ENCODE assay signal across 19 cellular contexts in genomic region chr9:89538874-89539273, GRCh38. TPM values are rescaled to one million over a fixed set of nuclear protein-coding genes. Genes with fewer than 3 reads are reported as not detected.
DNase-seq lines count a peak whose midpoint lies in the region; ATAC-seq and TF ChIP-seq lines count a peak whose summit lies in the region.
"Had no signal": no experiment of that assay in that cellular context is flagged by ENCODE, and none has a peak within 500 bp of the region (broad histone marks: within the 10 kb centered on the region; RNA-seq: fewer than 3 reads in every experiment).

No MANE protein-coding gene starts in this region.

- H3K9me3 ChIP-seq in CD4-positive, alpha-beta memory T cell (ENCODE audit: control insufficient read depth in 1 of 2, low read length in 2 of 2): no peaks in the 10 kb centered on the region
- no peaks in the 10 kb centered on the region for H3K9me3 ChIP-seq in tibial nerve
- H3K9me3 ChIP-seq: HAP-1, heart left ventricle, uterus had no signal

- peaks cover 72% of the 10 kb centered on the region for H3K4me1 ChIP-seq in CD4-positive, alpha-beta memory T cell (ENCODE audit: insufficient read depth, low read length)
- H3K4me1 ChIP-seq in tibial nerve: peaks cover 0 to under 1% (median 0%) of the 10 kb centered on the region in 4 donors
- H3K4me1 ChIP-seq: HAP-1, uterus had no signal

- H3K27me3 Mint-ChIP-seq in CD4-positive, alpha-beta memory T cell: no peaks in the 10 kb centered on the region
- H3K27me3 Mint-ChIP-seq in activated naive CD8-positive, alpha-beta T cell treated with anti-CD3 and anti-CD28 coated beads, Interleukin-2, amount 50 U/mL, for 24 hours: no peaks in the 10 kb centered on the region
- H3K27me3 Mint-ChIP-seq: B cell had no signal

- H3K36me3 ChIP-seq in CD4-positive, alpha-beta memory T cell (ENCODE audit: insufficient read depth, low read length): no peaks in the 10 kb centered on the region
- H3K36me3 ChIP-seq in tibial nerve: no peaks in the 10 kb centered on the region
- H3K36me3 ChIP-seq: HAP-1, heart left ventricle, uterus had no signal

- TF ChIP-seq POLR2A in tibial nerve (IDR thresholded peaks at IDR 0.05): no peak

- H3K36me3 Mint-ChIP-seq in CD4-positive, alpha-beta memory T cell: no peaks in the 10 kb centered on the region
- peaks cover 3% of the 10 kb centered on the region for H3K36me3 Mint-ChIP-seq in activated naive CD8-positive, alpha-beta T cell treated with anti-CD3 and anti-CD28 coated beads, Interleukin-2, amount 50 U/mL, for 24 hours (ENCODE audit: low read depth)
- H3K36me3 Mint-ChIP-seq: brain had no signal

- H3K27me3 ChIP-seq in CD4-positive, alpha-beta memory T cell (ENCODE audit: insufficient read depth, low read length): no peaks in the 10 kb centered on the region
- no peaks in the 10 kb centered on the region for H3K27me3 ChIP-seq in tibial nerve
- H3K27me3 ChIP-seq: heart left ventricle, uterus had no signal

- no peak for TF ChIP-seq EP300 in tibial nerve (IDR thresholded peaks at IDR 0.05)

- H3K9me3 Mint-ChIP-seq in CD4-positive, alpha-beta memory T cell: no peaks in the 10 kb centered on the region
- no peaks in the 10 kb centered on the region for H3K9me3 Mint-ChIP-seq in activated naive CD8-positive, alpha-beta T cell treated with anti-CD3 and anti-CD28 coated beads, Interleukin-2, amount 50 U/mL, for 24 hours

- H3K27ac Mint-ChIP-seq in CD4-positive, alpha-beta memory T cell: peak overlapping the region; percentile 58 to 92 (median 83)
- peak overlapping the region; percentile 69 for H3K27ac Mint-ChIP-seq in activated naive CD8-positive, alpha-beta T cell treated with anti-CD3 and anti-CD28 coated beads, Interleukin-2, amount 50 U/mL, for 24 hours
- H3K27ac Mint-ChIP-seq: B cell had no signal

- no peak for TF ChIP-seq CTCF in tibial nerve (IDR thresholded peaks at IDR 0.05)

- peaks cover 50 to 85% (median 71%) of the 10 kb centered on the region in 4 donors for H3K4me1 Mint-ChIP-seq in CD4-positive, alpha-beta memory T cell
- peaks cover 93% of the 10 kb centered on the region for H3K4me1 Mint-ChIP-seq in activated naive CD8-positive, alpha-beta T cell treated with anti-CD3 and anti-CD28 coated beads, Interleukin-2, amount 50 U/mL, for 24 hours

- DNase-seq in CD4-positive, alpha-beta memory T cell: peak in 1 of 5 donors; percentile 32
- DNase-seq in DMS153 (lab: John Stamatoyannopoulos, UW) (peak; percentile 54), NCI-H2196 (lab: John Stamatoyannopoulos, UW; ENCODE audit: unreplicated experiment) (peak; percentile 52), tibial nerve (ENCODE audit: low spot score in 2 of 2) (no peak), D341Med (ENCODE audit: low spot score) (no peak)
- DNase-seq in activated naive CD8-positive, alpha-beta T cell treated with anti-CD3 and anti-CD28 coated beads, Interleukin-2, amount 50 U/mL, for 24 hours: no peak
- DNase-seq: dermis blood vessel endothelial cell, heart left ventricle, islet precursor cell, midbrain, NCI-H82, uterus had no signal

- WGBS in tibial nerve, 2 donors: 90 to 93% methylated on average over 9 of the region's 9 CpGs

- H3K4me3 Mint-ChIP-seq in CD4-positive, alpha-beta memory T cell: peak overlapping the region in 5 of 8 donors; percentile 17 to 74 (median 62)
- no peak overlapping the region for H3K4me3 Mint-ChIP-seq in activated naive CD8-positive, alpha-beta T cell treated with anti-CD3 and anti-CD28 coated beads, Interleukin-2, amount 50 U/mL, for 24 hours
- H3K4me3 Mint-ChIP-seq: B cell, brain had no signal

- intact Hi-C loops in CD4-positive, alpha-beta memory T cell (cut with micrococcal nuclease): no loop called here

- POLR2A ChIA-PET in CD4-positive, alpha-beta memory T cell (lab: Charles Lee; ENCODE audit: partially characterized antibody): interaction anchor here (0.9 to 2.2 kb wide), 9 partner anchors 8 to 82 kb away, joined by 3 to 11 read pairs (median 5); no protein-coding TSS in a partner anchor

- no peak for ATAC-seq in activated naive CD8-positive, alpha-beta T cell treated with anti-CD3 and anti-CD28 coated beads, Interleukin-2, amount 50 U/mL, for 24 hours
- no peak for ATAC-seq in GM18870 (IDR thresholded peaks at IDR 0.05; ENCODE audit: unreplicated experiment)
- ATAC-seq: activated CD4-positive, CD25-positive, alpha-beta regulatory T cell treated with anti-CD3 and anti-CD28 coated beads, Interleukin-2, amount 50 U/mL, for 24 hours; GM12878; heart left ventricle had no signal

- peak overlapping the region; percentile 32 for H3K27ac ChIP-seq in CD4-positive, alpha-beta memory T cell (ENCODE audit: low read depth, low read length)
- no peak overlapping the region for H3K27ac ChIP-seq in tibial nerve
- H3K27ac ChIP-seq: RWPE1, uterus had no signal

- CTCF ChIA-PET in CD4-positive, alpha-beta memory T cell (lab: Charles Lee; ENCODE audit: partially characterized antibody): interaction anchor here (0.7 to 6.8 kb wide), 6 partner anchors 11 to 128 kb away, joined by 3 to 62 read pairs (median 5); no protein-coding TSS in a partner anchor

- H3K4me3 ChIP-seq in CD4-positive, alpha-beta memory T cell (ENCODE audit: low read length in 2 of 2): no peak overlapping the region
- H3K4me3 ChIP-seq in tibial nerve: no peak overlapping the region
- H3K4me3 ChIP-seq: GM12878, HAP-1, heart left ventricle, uterus had no signal

RNA-seq across cellular contexts. Expression of gene SEMA4D, which starts 41.0 kb away (rescaled TPM):
- 100 to 1,000 TPM; 393 to 410 TPM for total RNA-seq in CD4-positive, alpha-beta memory T cell
- 100 to 1,000 TPM in 1 of 2 donors, 10 to 100 TPM in 1; 49.5 to 166 TPM for polyA plus RNA-seq in CD4-positive, alpha-beta memory T cell
- 10 to 100 TPM; 13.4 to 27.3 (median 24.8) TPM for total RNA-seq in tibial nerve

Comparison
In these comparisons a context has a peak if more than half of its experiments do, and no peak if none do; other contexts are left out.
1. DNase-seq: peak in DMS153 (single experiment) and NCI-H2196 (single experiment); none in activated naive CD8-positive, alpha-beta T cell treated with anti-CD3 and anti-CD28 coated beads, Interleukin-2, amount 50 U/mL, for 24 hours (single experiment), tibial nerve (0 of 2) and D341Med (single experiment).
2. RNA of gene SEMA4D, which starts 41.0 kb away (total RNA-seq): 393 to 410 TPM in CD4-positive, alpha-beta memory T cell; 13.4 to 27.3 TPM in tibial nerve; every median in the first group is over 10 times any median in the second.